9 cellular contexts compared by ENCODE assay signal in the genomic region with DNA sequence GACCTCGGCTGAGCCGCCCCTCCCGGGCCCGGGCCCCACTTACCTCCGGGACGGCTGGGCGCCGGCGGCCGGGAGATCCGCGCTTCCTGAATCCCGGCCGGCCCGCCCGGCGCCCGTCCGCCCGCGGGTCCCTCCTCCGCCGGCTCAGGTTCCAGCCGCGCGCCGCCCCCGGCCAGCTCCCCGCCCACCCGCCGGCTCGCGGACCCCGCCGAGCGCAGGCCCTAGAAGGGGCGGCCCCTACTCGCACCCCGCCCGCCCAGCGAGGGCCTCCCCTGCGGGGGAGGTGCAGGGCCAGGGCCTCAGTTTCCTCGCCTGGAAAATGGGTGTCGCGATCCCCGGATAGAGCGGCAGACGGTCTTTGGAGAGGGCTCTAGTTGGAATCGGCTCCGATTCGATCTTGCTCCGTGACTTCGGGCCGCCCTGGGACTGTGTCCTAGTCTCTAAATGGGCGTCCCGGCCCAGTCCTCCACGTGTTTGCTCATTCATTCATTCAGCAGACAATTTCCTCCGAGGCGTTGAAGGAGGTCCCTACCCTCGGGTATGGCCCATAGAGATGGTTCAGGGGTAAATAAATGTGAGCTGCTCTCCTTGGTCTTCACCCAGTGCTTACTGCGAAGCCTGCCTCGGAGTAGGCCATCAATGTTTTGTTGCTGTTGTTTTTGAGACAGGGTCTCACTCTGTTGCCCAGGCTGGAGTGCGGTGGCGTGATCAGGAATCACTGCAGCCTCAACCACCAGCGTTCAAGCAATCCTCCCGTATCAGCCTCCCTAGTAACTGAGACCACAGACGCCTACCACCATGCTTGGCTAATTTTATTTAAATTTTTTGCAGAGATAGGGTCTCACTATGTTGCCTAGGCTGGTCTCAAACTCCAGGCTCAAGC. TPM values are rescaled to one million over a fixed set of nuclear protein-coding genes. Genes with fewer than 3 reads are reported as not detected.
DNase-seq lines count a peak whose midpoint lies in the region; ATAC-seq, FAIRE-seq and TF ChIP-seq lines count a peak whose summit lies in the region.
"Had no signal": no experiment of that assay in that cellular context is flagged by ENCODE, and none has a peak within 500 bp of the region (broad histone marks: within the 10 kb centered on the region; RNA-seq: fewer than 3 reads in every experiment).

A gene (minus strand): TSS at position 92 of the 883 bp plus-strand sequence. CDS start 18,602 bp downstream, outside the sequence.

- WGBS in pancreas, 2 donors: 17 to 21% methylated on average over 56 to 67 of the region's 67 CpGs

- no peaks in the 10 kb centered on the region for H3K4me1 ChIP-seq in cardiac muscle cell (ENCODE audit: low read depth)
- H3K4me1 ChIP-seq in pancreas: peaks cover 0 to 25% (median 4%) of the 10 kb centered on the region in 3 donors

- no peak for TF ChIP-seq CTCF in CD14-positive monocyte (IDR thresholded peaks at IDR 0.05)
- no peak for TF ChIP-seq CTCF in cardiac muscle cell (IDR thresholded peaks at IDR 0.05; ENCODE audit: low read depth, low read length)
- no peak for TF ChIP-seq CTCF in pancreas (IDR thresholded peaks at IDR 0.05)

- H3K9me3 Mint-ChIP-seq in CD14-positive monocyte: peaks cover 0 to 5% (median 2%) of the 10 kb centered on the region in 7 donors

- no peak within 1 kb of the TSS for H3K27ac ChIP-seq in cardiac muscle cell
- no peak within 1 kb of the TSS for H3K27ac ChIP-seq in pancreas

- H3K27me3 Mint-ChIP-seq in CD14-positive monocyte (ENCODE audit: low read depth in 3 of 3): peaks cover 20 to 40% (median 30%) of the 10 kb centered on the region in 3 donors
- peaks cover 43% of the 10 kb centered on the region for H3K27me3 Mint-ChIP-seq in T-helper 17 cell

- intact Hi-C loops in CD14-positive monocyte (cut with micrococcal nuclease): no loop called here
- intact Hi-C loops in pancreas (cut with DNase I): no loop called here

- no peaks in the 10 kb centered on the region for H3K36me3 ChIP-seq in cardiac muscle cell
- H3K36me3 ChIP-seq in pancreas: no peaks in the 10 kb centered on the region

- DNase-seq in CD14-positive monocyte (ENCODE audit: low spot score) (no peak), T-helper 17 cell (no peak), cardiac muscle cell (ENCODE audit: low read depth in 1 of 2, low spot score in 1 of 2) (peak; percentile 68 to 79), pancreas (peak in 3 of 6 donors; percentile 27 to 82 (median 46)), NOMO-1 treated with dmso at 0.1 percent for 144 hours (lab: John Stamatoyannopoulos, UW; ENCODE audit: unreplicated experiment) (no peak), DMS153 treated with DMSO at 0.1 percent for 48 hours (lab: John Stamatoyannopoulos, UW; ENCODE audit: unreplicated experiment) (no peak)
- DNase-seq in activated effector memory CD4-positive, alpha-beta T cell treated with anti-CD3 and anti-CD28 coated beads, Interleukin-2, amount 50 U/mL, for 16 hours: no peak
- no peak for DNase-seq in activated CD4-positive, alpha-beta T cell treated with anti-CD3 and anti-CD28 coated beads, Interleukin-2, amount 50 U/mL, for 4 hours

- H3K27ac Mint-ChIP-seq in CD14-positive monocyte (peak within 1 kb of the TSS in 4 of 7 donors; percentile 41 to 72 (median 48)), T-helper 17 cell (no peak within 1 kb of the TSS)

- H3K27me3 ChIP-seq in cardiac muscle cell: no peaks in the 10 kb centered on the region
- no peaks in the 10 kb centered on the region for H3K27me3 ChIP-seq in pancreas

- H3K4me1 Mint-ChIP-seq in CD14-positive monocyte (peaks cover 76% of the 10 kb centered on the region), T-helper 17 cell (no peaks in the 10 kb centered on the region)

- no peak for FAIRE-seq in pancreas (lab: Jason Lieb, UNC)
- FAIRE-seq: colon had no signal

- H3K9me3 ChIP-seq in T-helper 17 cell (ENCODE audit: control insufficient read depth, low read length, poor library complexity, severe bottlenecking) (no peaks in the 10 kb centered on the region), cardiac muscle cell (ENCODE audit: low read depth) (no peaks in the 10 kb centered on the region), pancreas (no peaks in the 10 kb centered on the region)

- H3K36me3 Mint-ChIP-seq in CD14-positive monocyte (peaks cover 11 to 17% of the 10 kb centered on the region in 2 donors), T-helper 17 cell (ENCODE audit: low read depth) (peaks cover 4% of the 10 kb centered on the region)

- ATAC-seq in T-helper 17 cell: no peak
- peak; percentile 66 to 86 (median 76) for ATAC-seq in pancreas

- H3K4me3 Mint-ChIP-seq in CD14-positive monocyte (peak within 1 kb of the TSS; percentile 73 to 92), T-helper 17 cell (peak within 1 kb of the TSS; percentile 71)

- H3K4me3 ChIP-seq in cardiac muscle cell (peak within 1 kb of the TSS; percentile 38), pancreas (peak within 1 kb of the TSS; percentile 38 to 82 (median 58))

RNA-seq across cellular contexts. Expression of the gene that starts here (rescaled TPM):
- polyA plus RNA-seq in CD14-positive monocyte: 1 to 10 TPM in 1 of 2 donors, under 1 TPM in 1; 0.64 to 2.0 TPM
- not detected for total RNA-seq in T-helper 17 cell
- total RNA-seq in cardiac muscle cell: 1.2 and 4.1 TPM in 2 replicates
- polyA plus RNA-seq in cardiac muscle cell: 2.4 and 6.4 TPM in 2 replicates
- total RNA-seq in pancreas: 1 to 10 TPM; 1.9 to 4.8 (median 3.6) TPM
- polyA plus RNA-seq in pancreas: 1 to 10 TPM; 3.9 to 4.9 TPM

Comparison
In these comparisons a context has a peak if more than half of its experiments do, and no peak if none do; other contexts are left out.
1. DNase-seq: peak in cardiac muscle cell (2 of 2); none in CD14-positive monocyte (single experiment), T-helper 17 cell (0 of 3), NOMO-1 treated with dmso at 0.1 percent for 144 hours (single experiment), activated effector memory CD4-positive, alpha-beta T cell treated with anti-CD3 and anti-CD28 coated beads, Interleukin-2, amount 50 U/mL, for 16 hours (single experiment), DMS153 treated with DMSO at 0.1 percent for 48 hours (single experiment) and activated CD4-positive, alpha-beta T cell treated with anti-CD3 and anti-CD28 coated beads, Interleukin-2, amount 50 U/mL, for 4 hours (0 of 2).